ENCODE assay signal across 11 cellular contexts in the genomic region with DNA sequence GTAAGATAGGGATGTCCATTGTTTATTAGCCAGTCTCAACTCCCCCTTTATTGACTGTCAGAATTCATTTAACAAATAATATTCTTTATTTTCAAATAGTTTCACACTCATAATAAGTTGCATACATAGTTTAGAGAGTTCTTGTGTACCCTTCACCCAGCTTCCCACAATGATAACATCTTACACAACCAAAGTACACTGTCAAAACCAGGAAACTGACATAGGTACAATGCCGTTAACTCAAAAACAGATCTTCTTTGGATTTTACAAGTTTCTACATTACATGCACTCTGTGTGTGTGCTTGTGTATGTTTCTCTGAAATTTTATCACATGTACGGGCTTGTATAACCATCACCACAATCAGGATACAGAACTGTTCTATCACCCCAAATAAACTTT.
"Had no signal": no experiment of that assay in that cellular context is flagged by ENCODE, and none has a peak within 500 bp of the region (broad histone marks: within the 10 kb centered on the region; RNA-seq: fewer than 3 reads in every experiment).

No MANE protein-coding gene starts in this region.

- H3K27ac ChIP-seq: GM23248 had no signal

- H3K4me1 ChIP-seq: HAP-1 had no signal

- H3K4me3 ChIP-seq: GM23248, GM23338, HAP-1 had no signal

- H3K36me3 ChIP-seq: HAP-1 had no signal

- DNase-seq: GM23248, GOT3, H7, H9, HCEC 1CT, HFFc6 had no signal

- H3K9me3 ChIP-seq: HAP-1 had no signal

- H2AFZ ChIP-seq: GM23248, GM23338 had no signal

- FAIRE-seq: H1, H54 had no signal

- H3K4me2 ChIP-seq: GM23338 had no signal

- H3K9ac ChIP-seq: GM23248 had no signal

- ATAC-seq: GM23338, HCT116 had no signal
